ENCODE assay signal across 1 cellular context in genomic region chr10:70146489-70147488, GRCh38.
A peak's percentile ranks its signal among the peaks of the same experiment; 100 is the strongest.
TF ChIP-seq lines count a peak whose summit lies in the region.

Gene TYSND1 (minus strand): TSS chr10:70146700. CDS start chr10:70146586, 114 bp downstream.

TF ChIP-seq in HepG2, 621 proteins besides CTCF, POLR2A, EP300 and RAD21 (continued from another document and continues in another):
- TF ChIP-seq FOSL2 (CRISPR knock-in tag; IDR thresholded peaks at IDR 0.05): peak; percentile 92
- TF ChIP-seq TARDBP (CRISPR knock-in tag; IDR thresholded peaks at IDR 0.05): peak; percentile 75; the same call in 1 of the 2 replicates
- TF ChIP-seq ZNF30 (CRISPR knock-in tag; IDR thresholded peaks at IDR 0.05): no peak
- TF ChIP-seq BATF2 (CRISPR knock-in tag; IDR thresholded peaks at IDR 0.05): no peak
- no peak for TF ChIP-seq RNF219 (CRISPR knock-in tag; IDR thresholded peaks at IDR 0.05)
- no peak for TF ChIP-seq ZBTB49 (CRISPR knock-in tag; IDR thresholded peaks at IDR 0.05; ENCODE audit: borderline replicate concordance)
- TF ChIP-seq CBX2 (IDR thresholded peaks at IDR 0.05; ENCODE audit: low read depth, low read length): no peak
- no peak for TF ChIP-seq CBX2 (CRISPR knock-in tag; IDR thresholded peaks at IDR 0.05; ENCODE audit: low read depth)
- no peak for TF ChIP-seq SOX5 (CRISPR knock-in tag; IDR thresholded peaks at IDR 0.05; ENCODE audit: borderline replicate concordance)
- TF ChIP-seq ZBTB20 (CRISPR knock-in tag; IDR thresholded peaks at IDR 0.05; ENCODE audit: borderline replicate concordance, low read depth): no peak
- no peak for TF ChIP-seq NAIF1 (CRISPR knock-in tag; IDR thresholded peaks at IDR 0.05; ENCODE audit: borderline replicate concordance)
- TF ChIP-seq BCL3 (CRISPR knock-in tag; IDR thresholded peaks at IDR 0.05): no peak; the same call in 1 of the 2 replicates
- TF ChIP-seq ZNF451 (CRISPR knock-in tag; IDR thresholded peaks at IDR 0.05): no peak; the same call in 1 of the 2 replicates
- peak; percentile 59 for TF ChIP-seq CREM (IDR thresholded peaks at IDR 0.05)
- no peak for TF ChIP-seq CREM (CRISPR knock-in tag; IDR thresholded peaks at IDR 0.05)
- no peak for TF ChIP-seq TBX3 (IDR thresholded peaks at IDR 0.05; ENCODE audit: borderline replicate concordance)
- TF ChIP-seq RBM22 (optimal IDR thresholded peaks at IDR 0.05; ENCODE audit: low read length): peak; percentile 74
- no peak for TF ChIP-seq ZNF781 (CRISPR knock-in tag; IDR thresholded peaks at IDR 0.05; ENCODE audit: borderline replicate concordance, not compliant biosample characterization)
- TF ChIP-seq CEBPZ (IDR thresholded peaks at IDR 0.05; ENCODE audit: low read length): no peak
- TF ChIP-seq FOXP4 (CRISPR knock-in tag; IDR thresholded peaks at IDR 0.05): peak; percentile 70
- TF ChIP-seq ZNF20 (CRISPR knock-in tag; IDR thresholded peaks at IDR 0.05): no peak
- TF ChIP-seq SNAPC4 (CRISPR knock-in tag; IDR thresholded peaks at IDR 0.05): peak; percentile 65; the same call in 1 of the 2 replicates
- TF ChIP-seq PHB2 (IDR thresholded peaks at IDR 0.05; ENCODE audit: partially characterized antibody): no peak
- TF ChIP-seq KLF16 (CRISPR knock-in tag; IDR thresholded peaks at IDR 0.05): peak in 1 of 2 experiments; percentile 59; a peak in 1 of 4 replicates
- TF ChIP-seq NFE2 (CRISPR knock-in tag; IDR thresholded peaks at IDR 0.05): no peak
- no peak for TF ChIP-seq ZIK1 (CRISPR knock-in tag; IDR thresholded peaks at IDR 0.05; ENCODE audit: borderline replicate concordance, low read depth)
- TF ChIP-seq RAD51 (IDR thresholded peaks at IDR 0.05; ENCODE audit: borderline replicate concordance): no peak
- peak; percentile 23; the same call in 1 of the 2 replicates for TF ChIP-seq MAX (IDR thresholded peaks at IDR 0.05)
- no peak for TF ChIP-seq KDM1A (CRISPR knock-in tag; IDR thresholded peaks at IDR 0.05)
- no peak for TF ChIP-seq CENPBD1 (CRISPR knock-in tag; IDR thresholded peaks at IDR 0.05; ENCODE audit: borderline replicate concordance, low read depth)
- TF ChIP-seq ZMYM3 (CRISPR knock-in tag; IDR thresholded peaks at IDR 0.05): peak; percentile 6; the same call in 1 of the 2 replicates
- TF ChIP-seq NR3C1 (CRISPR knock-in tag; IDR thresholded peaks at IDR 0.05): no peak
- TF ChIP-seq NFYB (CRISPR knock-in tag; IDR thresholded peaks at IDR 0.05): peak; percentile 81
- peak; percentile 96 for TF ChIP-seq RFXAP (CRISPR knock-in tag; IDR thresholded peaks at IDR 0.05; ENCODE audit: borderline replicate concordance)
- TF ChIP-seq HNF4G (IDR thresholded peaks at IDR 0.05; ENCODE audit: borderline replicate concordance, low read depth, low read length): 0 out of 2 replicates have a peak, but pooled peaks have one; percentile 7
- TF ChIP-seq HNF4G (CRISPR knock-in tag; IDR thresholded peaks at IDR 0.05; ENCODE audit: borderline replicate concordance, low read depth): no peak
- TF ChIP-seq CBFB (CRISPR knock-in tag; IDR thresholded peaks at IDR 0.05): no peak
- no peak for TF ChIP-seq ZNF275 (CRISPR knock-in tag; IDR thresholded peaks at IDR 0.05; ENCODE audit: borderline replicate concordance)
- TF ChIP-seq ZKSCAN8 (CRISPR knock-in tag; IDR thresholded peaks at IDR 0.05; ENCODE audit: borderline replicate concordance): no peak
- TF ChIP-seq ZNF615 (CRISPR knock-in tag; IDR thresholded peaks at IDR 0.05; ENCODE audit: borderline replicate concordance): no peak
- no peak for TF ChIP-seq THYN1 (CRISPR knock-in tag; IDR thresholded peaks at IDR 0.05; ENCODE audit: borderline replicate concordance, low read depth)
- no peak for TF ChIP-seq MBNL3 (CRISPR knock-in tag; conservative IDR thresholded peaks at IDR 0.05)
- no peak for TF ChIP-seq ARNT2 (CRISPR knock-in tag; IDR thresholded peaks at IDR 0.05; ENCODE audit: low read depth)
- TF ChIP-seq FOXA3 (CRISPR knock-in tag; IDR thresholded peaks at IDR 0.05): peak; percentile 28; the same call in 1 of the 2 replicates
- no peak for TF ChIP-seq SRSF9 (IDR thresholded peaks at IDR 0.05; ENCODE audit: borderline replicate concordance, insufficient read depth, low read depth, low read length, poor library complexity, severe bottlenecking)
- TF ChIP-seq CC2D1A (CRISPR knock-in tag; IDR thresholded peaks at IDR 0.05): no peak
